ENCODE assay signal across 32 cellular contexts in the genomic region with DNA sequence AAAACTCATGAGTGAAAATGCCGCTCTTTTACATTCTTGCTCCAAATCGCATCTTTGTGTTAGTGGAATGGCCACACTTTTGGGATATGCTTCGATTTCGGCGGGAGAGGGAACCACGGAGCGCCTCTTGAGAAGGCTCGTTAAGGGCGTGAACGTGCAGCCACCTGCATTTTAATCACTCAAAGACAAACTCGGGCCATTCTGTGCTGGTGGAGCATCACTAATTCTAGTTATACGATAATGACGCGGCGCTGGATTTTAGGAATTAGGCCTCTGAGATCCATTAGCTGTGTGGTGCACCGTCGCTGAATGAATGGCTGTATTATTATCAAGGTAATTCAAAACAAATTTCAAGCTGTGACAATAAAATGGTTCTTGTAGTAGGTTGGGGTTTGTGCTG.
"Had no signal": no experiment of that assay in that cellular context is flagged by ENCODE, and none has a peak within 500 bp of the region (broad histone marks: within the 10 kb centered on the region; RNA-seq: fewer than 3 reads in every experiment).

No MANE protein-coding gene starts in this region.

- H3K36me3 Mint-ChIP-seq: mesothelial cell of epicardium; naive B cell; natural killer cell treated with Interleukin-12 subunit alpha and Interleukin-12 subunit beta and Interleukin-15 and Interleukin-18, amount 100 ng/mL, for 72 hours had no signal

- H3K27ac ChIP-seq: epithelial cell of prostate, foreskin keratinocyte, gastroesophageal sphincter, heart left ventricle, hepatocyte, left lung, prostate gland, right atrium auricular region, suprapubic skin, transverse colon, upper lobe of right lung, uterus had no signal

- H3K36me3 ChIP-seq: gastroesophageal sphincter, heart left ventricle, left lung, prostate gland, right atrium auricular region, suprapubic skin, transverse colon, upper lobe of right lung, uterus had no signal

- DNase-seq: effector CD8-positive, alpha-beta T cell; endodermal cell; foreskin keratinocyte; heart left ventricle; left cardiac atrium; left lung; mesenchymal stem cell; mucosa of descending colon; naive B cell; nucleus accumbens; stimulated activated CD4-positive, alpha-beta T cell treated with anti-CD3 and anti-CD28 coated beads, Interleukin-12 subunit alpha, Interleukin-12 subunit beta, amount 100 ng/mL, for 4 hours; stimulated activated CD4-positive, alpha-beta T cell treated with anti-CD3 and anti-CD28 coated beads, Interleukin-1b, Interleukin-23, amount 100 ng/mL, for 48 hours; stimulated activated CD4-positive, alpha-beta T cell treated with anti-CD3 and anti-CD28 coated beads, Interleukin-4, amount 100 ng/mL, for 1 hour; stimulated activated CD8-positive, alpha-beta memory T cell treated with anti-CD3 and anti-CD28 coated beads, Interleukin-4, amount 100 ng/mL, for 48 hours; stimulated activated naive CD4-positive, alpha-beta T cell; stimulated activated naive CD8-positive, alpha-beta T cell treated with anti-CD3 and anti-CD28 coated beads, Interleukin-15, amount 100 ng/mL, for 72 hours; transverse colon; upper lobe of right lung; uterus had no signal

- H3K27me3 Mint-ChIP-seq: dendritic cell treated with granulocyte-macrophage colony-stimulating factor and Interleukin-4, amounts not matched to agents 40 ng/mL and 50 ng/mL, for 4 days; naive B cell; natural killer cell treated with Interleukin-12 subunit alpha and Interleukin-12 subunit beta and Interleukin-15 and Interleukin-18, amount 100 ng/mL, for 72 hours; stimulated activated naive CD8-positive, alpha-beta T cell treated with anti-CD3 and anti-CD28 coated beads, Interleukin-15, amount 100 ng/mL, for 72 hours had no signal

- H3K4me3 ChIP-seq: gastroesophageal sphincter, heart left ventricle, hepatocyte, left lung, mucosa of descending colon, prostate gland, right atrium auricular region, smooth muscle cell, suprapubic skin, transverse colon, upper lobe of right lung, uterus had no signal

- H3K27ac Mint-ChIP-seq: dendritic cell treated with granulocyte-macrophage colony-stimulating factor and Interleukin-4, amounts not matched to agents 40 ng/mL and 50 ng/mL, for 4 days; endodermal cell; mesothelial cell of epicardium; naive B cell; natural killer cell treated with Interleukin-12 subunit alpha and Interleukin-12 subunit beta and Interleukin-15 and Interleukin-18, amount 100 ng/mL, for 72 hours; stimulated activated naive CD8-positive, alpha-beta T cell treated with anti-CD3 and anti-CD28 coated beads, Interleukin-15, amount 100 ng/mL, for 72 hours had no signal

- H2AFZ ChIP-seq: hepatocyte had no signal

- H3K27me3 ChIP-seq: foreskin keratinocyte, heart left ventricle, hepatocyte, right atrium auricular region, transverse colon, upper lobe of right lung, uterus had no signal

- H3K9me3 ChIP-seq: mucosa of descending colon, prostate gland, suprapubic skin, transverse colon, upper lobe of right lung, uterus had no signal

- H3K4me3 Mint-ChIP-seq: dendritic cell treated with granulocyte-macrophage colony-stimulating factor and Interleukin-4, amounts not matched to agents 40 ng/mL and 50 ng/mL, for 4 days; endodermal cell; mesothelial cell of epicardium; naive B cell; natural killer cell treated with Interleukin-12 subunit alpha and Interleukin-12 subunit beta and Interleukin-15 and Interleukin-18, amount 100 ng/mL, for 72 hours; neural crest cell; stimulated activated naive CD8-positive, alpha-beta T cell treated with anti-CD3 and anti-CD28 coated beads, Interleukin-15, amount 100 ng/mL, for 72 hours had no signal

- H3K9me3 Mint-ChIP-seq: natural killer cell treated with Interleukin-12 subunit alpha and Interleukin-12 subunit beta and Interleukin-15 and Interleukin-18, amount 100 ng/mL, for 72 hours; neural crest cell; stimulated activated naive CD8-positive, alpha-beta T cell treated with anti-CD3 and anti-CD28 coated beads, Interleukin-15, amount 100 ng/mL, for 72 hours had no signal

- H3K79me2 ChIP-seq: hepatocyte had no signal

- H3K4me1 Mint-ChIP-seq: mesothelial cell of epicardium; naive B cell; stimulated activated naive CD8-positive, alpha-beta T cell treated with anti-CD3 and anti-CD28 coated beads, Interleukin-15, amount 100 ng/mL, for 72 hours had no signal

- H3K4me1 ChIP-seq: gastroesophageal sphincter, heart left ventricle, left lung, prostate gland, right atrium auricular region, suprapubic skin, transverse colon, upper lobe of right lung, uterus had no signal

- H3K4me2 ChIP-seq: hepatocyte, smooth muscle cell had no signal

- ATAC-seq: esophagus mucosa; foreskin keratinocyte; gastroesophageal sphincter; heart left ventricle; left cardiac atrium; left lung; mucosa of descending colon; natural killer cell treated with Interleukin-12 subunit alpha and Interleukin-12 subunit beta and Interleukin-15 and Interleukin-18, amount 100 ng/mL, for 72 hours; sciatic nerve; stimulated activated naive CD8-positive, alpha-beta T cell treated with anti-CD3 and anti-CD28 coated beads, Interleukin-15, amount 100 ng/mL, for 72 hours; upper lobe of right lung had no signal
